10 cellular contexts compared by ENCODE assay signal in the genomic region with DNA sequence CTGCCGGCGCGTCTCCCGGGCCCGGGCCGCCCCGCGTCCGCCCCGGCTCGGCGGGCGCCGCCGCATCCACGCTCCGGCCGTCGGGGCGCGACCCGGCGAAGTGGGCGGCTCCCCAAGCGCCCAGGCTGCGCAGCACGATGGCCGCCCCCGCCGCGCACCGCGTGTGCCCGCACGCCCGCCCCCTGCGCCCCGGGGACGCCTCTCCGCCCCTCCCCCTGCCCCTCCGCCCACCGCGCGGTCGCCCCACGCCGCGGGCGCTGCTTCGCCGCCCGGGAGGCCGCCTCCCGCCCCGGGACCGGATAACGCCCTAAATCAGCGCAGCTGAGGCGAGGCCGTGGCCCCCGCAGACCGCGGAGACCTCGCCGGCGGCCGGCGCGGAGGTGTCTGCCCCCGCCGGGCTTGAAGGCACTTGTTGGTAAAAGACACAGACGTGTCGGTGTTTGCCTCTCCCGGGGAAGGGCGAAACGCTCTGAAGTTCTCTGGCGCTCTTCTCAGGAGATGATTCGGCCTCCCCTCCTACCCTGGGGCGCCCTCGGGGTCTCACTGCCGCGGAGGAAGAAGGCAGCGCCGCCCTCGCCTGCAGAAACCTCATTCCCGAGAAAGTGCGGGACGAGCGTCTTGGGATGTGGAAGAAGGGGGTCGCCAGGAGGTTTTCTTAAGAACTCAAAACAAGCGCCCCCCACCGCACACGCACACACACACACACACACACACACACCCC. TPM values are rescaled to one million over a fixed set of nuclear protein-coding genes. Genes with fewer than 3 reads are reported as not detected.
A peak's percentile ranks its signal among the peaks of the same experiment; 100 is the strongest.
DNase-seq lines count a peak whose midpoint lies in the region; ATAC-seq and TF ChIP-seq lines count a peak whose summit lies in the region.
"Had no signal": no experiment of that assay in that cellular context is flagged by ENCODE, and none has a peak within 500 bp of the region (broad histone marks: within the 10 kb centered on the region; RNA-seq: fewer than 3 reads in every experiment).

A gene with protein sequence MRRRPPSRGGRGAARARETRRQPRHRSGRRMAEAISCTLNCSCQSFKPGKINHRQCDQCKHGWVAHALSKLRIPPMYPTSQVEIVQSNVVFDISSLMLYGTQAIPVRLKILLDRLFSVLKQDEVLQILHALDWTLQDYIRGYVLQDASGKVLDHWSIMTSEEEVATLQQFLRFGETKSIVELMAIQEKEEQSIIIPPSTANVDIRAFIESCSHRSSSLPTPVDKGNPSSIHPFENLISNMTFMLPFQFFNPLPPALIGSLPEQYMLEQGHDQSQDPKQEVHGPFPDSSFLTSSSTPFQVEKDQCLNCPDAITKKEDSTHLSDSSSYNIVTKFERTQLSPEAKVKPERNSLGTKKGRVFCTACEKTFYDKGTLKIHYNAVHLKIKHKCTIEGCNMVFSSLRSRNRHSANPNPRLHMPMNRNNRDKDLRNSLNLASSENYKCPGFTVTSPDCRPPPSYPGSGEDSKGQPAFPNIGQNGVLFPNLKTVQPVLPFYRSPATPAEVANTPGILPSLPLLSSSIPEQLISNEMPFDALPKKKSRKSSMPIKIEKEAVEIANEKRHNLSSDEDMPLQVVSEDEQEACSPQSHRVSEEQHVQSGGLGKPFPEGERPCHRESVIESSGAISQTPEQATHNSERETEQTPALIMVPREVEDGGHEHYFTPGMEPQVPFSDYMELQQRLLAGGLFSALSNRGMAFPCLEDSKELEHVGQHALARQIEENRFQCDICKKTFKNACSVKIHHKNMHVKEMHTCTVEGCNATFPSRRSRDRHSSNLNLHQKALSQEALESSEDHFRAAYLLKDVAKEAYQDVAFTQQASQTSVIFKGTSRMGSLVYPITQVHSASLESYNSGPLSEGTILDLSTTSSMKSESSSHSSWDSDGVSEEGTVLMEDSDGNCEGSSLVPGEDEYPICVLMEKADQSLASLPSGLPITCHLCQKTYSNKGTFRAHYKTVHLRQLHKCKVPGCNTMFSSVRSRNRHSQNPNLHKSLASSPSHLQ (minus strand): TSS at position 102 of the 721 bp plus-strand sequence. CDS start 36 bp downstream, at position 66.

- H3K36me3 Mint-ChIP-seq in activated CD8-positive, alpha-beta T cell treated with anti-CD3 and anti-CD28 coated beads, Interleukin-2, amount 10 ng/mL, durations not matched to agents 7 days and 5 days (ENCODE audit: low read depth) = no peaks in the 10 kb centered on the region

- H3K4me1 Mint-ChIP-seq in activated CD8-positive, alpha-beta T cell treated with anti-CD3 and anti-CD28 coated beads, Interleukin-2, amount 10 ng/mL, durations not matched to agents 7 days and 5 days (ENCODE audit: low read depth) = peaks cover 8% of the 10 kb centered on the region

- no peak for DNase-seq in activated CD8-positive, alpha-beta T cell treated with anti-CD3 and anti-CD28 coated beads, Interleukin-2, amount 10 ng/mL, durations not matched to agents 7 days and 5 days
- DNase-seq in left ventricle myocardium superior (no peak), retinal pigment epithelial cell (ENCODE audit: low read depth) (no peak), GF-D8 (lab: John Stamatoyannopoulos, UW) (no peak), LoVo (ENCODE audit: low spot score) (no peak)
- no peak for DNase-seq in activated CD4-positive, alpha-beta T cell treated with anti-CD3 and anti-CD28 coated beads, Interleukin-2, amount 50 U/mL, for 1 hour
- DNase-seq: cortex of kidney, NCI-H1436 treated with DMSO at 0.1 percent for 48 hours had no signal

- no peak for TF ChIP-seq CTCF in retinal pigment epithelial cell (conservative IDR thresholded peaks at IDR 0.05; ENCODE audit: low read depth, low read length)

- intact Hi-C loops in left ventricle myocardium superior (cut with micrococcal nuclease) = no loop called here

- peak within 1 kb of the TSS; percentile 50 for H3K4me3 Mint-ChIP-seq in activated CD8-positive, alpha-beta T cell treated with anti-CD3 and anti-CD28 coated beads, Interleukin-2, amount 10 ng/mL, durations not matched to agents 7 days and 5 days

- POLR2A ChIA-PET in activated CD8-positive, alpha-beta T cell treated with anti-CD3 and anti-CD28 coated beads, Interleukin-2, amount 10 ng/mL, durations not matched to agents 7 days and 5 days (lab: Charles Lee) = no interaction called here

- CTCF ChIA-PET in activated CD8-positive, alpha-beta T cell treated with anti-CD3 and anti-CD28 coated beads, Interleukin-2, amount 10 ng/mL, durations not matched to agents 7 days and 5 days (lab: Charles Lee) = no interaction called here

- ATAC-seq in activated CD8-positive, alpha-beta T cell treated with anti-CD3 and anti-CD28 coated beads, Interleukin-2, amount 10 ng/mL, durations not matched to agents 7 days and 5 days = peak; percentile 49
- ATAC-seq in left ventricle myocardium superior (peak; percentile 19), GM19397 (IDR thresholded peaks at IDR 0.05; ENCODE audit: unreplicated experiment) (no peak)

- H3K4me3 ChIP-seq in GM08714 (ENCODE audit: low read length) (peak within 1 kb of the TSS; percentile 13), retinal pigment epithelial cell (ENCODE audit: low read length) (peak within 1 kb of the TSS; percentile 90)

- peaks cover 61% of the 10 kb centered on the region for H3K27me3 Mint-ChIP-seq in activated CD8-positive, alpha-beta T cell treated with anti-CD3 and anti-CD28 coated beads, Interleukin-2, amount 10 ng/mL, durations not matched to agents 7 days and 5 days (ENCODE audit: low read depth)

- H3K9me3 Mint-ChIP-seq in activated CD8-positive, alpha-beta T cell treated with anti-CD3 and anti-CD28 coated beads, Interleukin-2, amount 10 ng/mL, durations not matched to agents 7 days and 5 days (ENCODE audit: insufficient read depth) = no peaks in the 10 kb centered on the region

- H3K27ac Mint-ChIP-seq in activated CD8-positive, alpha-beta T cell treated with anti-CD3 and anti-CD28 coated beads, Interleukin-2, amount 10 ng/mL, durations not matched to agents 7 days and 5 days = no peak within 1 kb of the TSS

RNA-seq across cellular contexts. Expression of the gene that starts here (rescaled TPM):
- not detected for total RNA-seq in activated CD8-positive, alpha-beta T cell treated with anti-CD3 and anti-CD28 coated beads, Interleukin-2, amount 10 ng/mL, durations not matched to agents 7 days and 5 days
- total RNA-seq in left ventricle myocardium superior = 1.2 TPM

Comparison
In these comparisons a context has a peak if more than half of its experiments do, and no peak if none do; other contexts are left out.
1. Peak in ATAC-seq in activated CD8-positive, alpha-beta T cell treated with anti-CD3 and anti-CD28 coated beads, Interleukin-2, amount 10 ng/mL, durations not matched to agents 7 days and 5 days; RNA of the gene not detected or under 1 TPM.